In genomic region chr20:32360333-32360634, GRCh38 we compare ENCODE assay signal across 10 cellular contexts. TPM values are rescaled to one million over a fixed set of nuclear protein-coding genes. Genes with fewer than 3 reads are reported as not detected.
DNase-seq lines count a peak whose midpoint lies in the region; ATAC-seq and TF ChIP-seq lines count a peak whose summit lies in the region.
"Had no signal": no experiment of that assay in that cellular context is flagged by ENCODE, and none has a peak within 500 bp of the region (broad histone marks: within the 10 kb centered on the region; RNA-seq: fewer than 3 reads in every experiment).

No MANE protein-coding gene starts in this region.

- no peaks in the 10 kb centered on the region for H3K36me3 ChIP-seq in skeletal muscle satellite cell (ENCODE audit: insufficient read depth, low read length)

- CTCF ChIA-PET in WTC11 (lab: Charles Lee) (no interaction called here), HEK293T (lab: Yijun Ruan, JAX) (no interaction called here)

- POLR2A ChIA-PET in WTC11 (lab: Charles Lee): no interaction called here
- POLR2A ChIA-PET in HEK293T (lab: Yijun Ruan, JAX): no interaction called here

- H3K4me1 Mint-ChIP-seq in WTC11: peaks cover 12% of the 10 kb centered on the region

- H3K36me3 Mint-ChIP-seq in WTC11: peaks cover 2% of the 10 kb centered on the region; the same call in 1 of the 2 replicates

- ATAC-seq in WTC11 (no peak), GM21723 (IDR thresholded peaks at IDR 0.05; ENCODE audit: unreplicated experiment) (no peak), HG03457 (IDR thresholded peaks at IDR 0.05; ENCODE audit: unreplicated experiment) (no peak)

- peak overlapping the region; percentile 93 for H3K4me3 ChIP-seq in GM12865 (ENCODE audit: low read depth, low read length)
- H3K4me3 ChIP-seq in fibroblast of pulmonary artery (replicated peaks; ENCODE audit: low read depth, low read length): peak overlapping the region; percentile 96
- peak overlapping the region; percentile 95 for H3K4me3 ChIP-seq in skeletal muscle satellite cell (ENCODE audit: low read length)

- DNase-seq in GM12865 (ENCODE audit: low read depth) (no peak), WTC11 (ENCODE audit: low spot score) (no peak), fibroblast of pulmonary artery (ENCODE audit: low read depth) (no peak), HCEC 1CT (no peak), HEK293T (ENCODE audit: extremely low spot score) (no peak)
- DNase-seq: effector CD4-positive, alpha-beta T cell; SIG-M5 had no signal

- H3K9me3 Mint-ChIP-seq in WTC11: no peaks in the 10 kb centered on the region

- H3K27me3 ChIP-seq in skeletal muscle satellite cell (ENCODE audit: control insufficient read depth, insufficient read depth, low read length): no peaks in the 10 kb centered on the region

- H3K4me1 ChIP-seq in skeletal muscle satellite cell (ENCODE audit: control insufficient read depth, insufficient read depth, low read length): peaks cover 49% of the 10 kb centered on the region

- peak overlapping the region; percentile 21; the same call in 1 of the 2 replicates for H3K4me3 Mint-ChIP-seq in WTC11

- no peak for TF ChIP-seq CTCF in GM12865 (IDR thresholded peaks at IDR 0.05; ENCODE audit: insufficient read depth, low read depth, low read length, missing control alignments)
- no peak for TF ChIP-seq CTCF in WTC11 (IDR thresholded peaks at IDR 0.05)
- TF ChIP-seq CTCF in fibroblast of pulmonary artery (IDR thresholded peaks at IDR 0.05; ENCODE audit: low read length, missing control alignments): no peak

- no peak overlapping the region for H3K27ac Mint-ChIP-seq in WTC11

- no peaks in the 10 kb centered on the region for H3K9me3 ChIP-seq in skeletal muscle satellite cell (replicated peaks; ENCODE audit: low read length)

- H3K9ac ChIP-seq in skeletal muscle satellite cell (ENCODE audit: low read depth, low read length): peak overlapping the region; percentile 87

- peaks cover 81% of the 10 kb centered on the region for H3K27me3 Mint-ChIP-seq in WTC11 (ENCODE audit: low read depth)

- peak overlapping the region; percentile 83 for H3K4me2 ChIP-seq in skeletal muscle satellite cell (ENCODE audit: low read length)

TF ChIP-seq in WTC11, 78 proteins besides CTCF, POLR2A, EP300 and RAD21 (continues in another document):
- TF ChIP-seq USF1 (CRISPR knock-in tag; IDR thresholded peaks at IDR 0.05) (no peak), CREB1 (CRISPR knock-in tag; IDR thresholded peaks at IDR 0.05) (no peak), CBFB (CRISPR knock-in tag; IDR thresholded peaks at IDR 0.05; ENCODE audit: low read depth) (no peak), E2F5 (CRISPR knock-in tag; IDR thresholded peaks at IDR 0.05) (no peak), NR1H2 (CRISPR knock-in tag; IDR thresholded peaks at IDR 0.05) (no peak), ESRRA (CRISPR knock-in tag; IDR thresholded peaks at IDR 0.05; ENCODE audit: borderline replicate concordance) (no peak), MXD4 (CRISPR knock-in tag; IDR thresholded peaks at IDR 0.05; ENCODE audit: borderline replicate concordance) (no peak), HMGA2 (CRISPR knock-in tag; IDR thresholded peaks at IDR 0.05) (no peak), ATF2 (CRISPR knock-in tag; IDR thresholded peaks at IDR 0.05; ENCODE audit: borderline replicate concordance, low read depth) (no peak), HMGXB4 (CRISPR knock-in tag; IDR thresholded peaks at IDR 0.05) (no peak)

TF ChIP-seq in HEK293T, 16 proteins besides CTCF, POLR2A, EP300 and RAD21:
- TF ChIP-seq TARDBP (IDR thresholded peaks at IDR 0.05) (no peak), FOXK2 (IDR thresholded peaks at IDR 0.05) (no peak), CTBP1 (IDR thresholded peaks at IDR 0.05; ENCODE audit: borderline replicate concordance) (no peak), PKNOX1 (IDR thresholded peaks at IDR 0.05) (no peak), ZNF384 (IDR thresholded peaks at IDR 0.05) (no peak), HDGF (IDR thresholded peaks at IDR 0.05; ENCODE audit: borderline replicate concordance) (no peak)
TF ChIP-seq in HEK293T: peak in this region for 0.

RNA-seq across cellular contexts. Expression of gene ASXL1, which starts 2.2 kb away (rescaled TPM):
- total RNA-seq in WTC11 (2021): 20.7 to 22.7 TPM (median 21.3 TPM) in 3 replicates
- total RNA-seq in skeletal muscle satellite cell (2012; rRNA removed): 29.9 and 34.5 TPM in 2 replicates
